ENCODE assay signal across 6 cellular contexts in the genomic region with DNA sequence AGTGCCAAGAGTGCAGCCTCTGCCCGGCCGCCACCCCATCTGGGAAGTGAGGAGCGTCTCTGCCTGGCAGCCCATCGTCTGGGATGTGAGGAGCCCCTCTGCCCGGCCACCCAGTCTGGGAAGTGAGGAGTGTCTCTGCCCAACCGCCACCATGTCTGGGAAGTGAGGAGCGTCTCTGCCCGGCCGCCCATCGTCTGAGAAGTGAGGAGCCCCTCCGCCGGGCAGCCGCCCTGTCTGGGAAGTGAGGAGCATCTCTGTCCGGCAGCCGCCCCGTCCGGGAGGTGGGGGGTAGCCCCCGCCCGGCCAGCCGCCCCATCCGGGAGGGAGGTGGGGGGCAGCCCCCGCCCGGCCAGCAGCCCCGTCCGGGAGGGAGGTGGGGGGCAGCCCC. TPM values are rescaled to one million over a fixed set of nuclear protein-coding genes. Genes with fewer than 3 reads are reported as not detected.
DNase-seq lines count a peak whose midpoint lies in the region; ATAC-seq and TF ChIP-seq lines count a peak whose summit lies in the region.
"Not testable (repeated sequence)": the region's sequence is repeated elsewhere in the genome, so short reads cannot be mapped to it uniquely, and the experiment has no call there.

No MANE protein-coding gene starts in this region.

- POLR2A ChIA-PET in MCF 10A (lab: Yijun Ruan, JAX): interaction anchor here (0.6 to 1.9 kb wide), 2 partner anchors 12 to 27 kb away, joined by 3 to 17 read pairs; no protein-coding TSS in a partner anchor

- H3K4me3 Mint-ChIP-seq in CD14-positive monocyte: not testable (repeated sequence)
- H3K4me3 Mint-ChIP-seq in T-helper 17 cell (peak overlapping the region; percentile 9), MCF 10A (ENCODE audit: unreplicated experiment) (peak overlapping the region; percentile 49)

- TF ChIP-seq POLR2A in gastroesophageal sphincter (IDR thresholded peaks at IDR 0.05); sigmoid colon (IDR thresholded peaks at IDR 0.05): not testable (repeated sequence)

- not testable (repeated sequence) for DNase-seq in CD14-positive monocyte (ENCODE audit: low spot score); T-helper 17 cell; MCF 10A (ENCODE audit: unreplicated experiment); sigmoid colon
- peak; percentile 10 for DNase-seq in DND-41

- peaks cover 77% of the 10 kb centered on the region for H3K79me2 ChIP-seq in DND-41 (ENCODE audit: insufficient read depth, low read length)

- not testable (repeated sequence) for H3K4me2 ChIP-seq in DND-41 (ENCODE audit: insufficient read depth, low read length)

- TF ChIP-seq EP300 in gastroesophageal sphincter (IDR thresholded peaks at IDR 0.05); sigmoid colon (IDR thresholded peaks at IDR 0.05): not testable (repeated sequence)

- not testable (repeated sequence) for H3K9ac ChIP-seq in DND-41 (ENCODE audit: low read depth, low read length)

- H3K36me3 ChIP-seq in DND-41 (ENCODE audit: insufficient read depth, low read length); gastroesophageal sphincter; sigmoid colon: not testable (repeated sequence)

- not testable (repeated sequence) for H3K4me3 ChIP-seq in DND-41 (ENCODE audit: low read depth in 1 of 2, low read length in 2 of 2); sigmoid colon
- H3K4me3 ChIP-seq in gastroesophageal sphincter: peak overlapping the region in 1 of 2 donors; percentile 33

- intact Hi-C loops in CD14-positive monocyte (cut with micrococcal nuclease); MCF 10A (cut with micrococcal nuclease); sigmoid colon (cut with DNase I): not testable (repeated sequence)

- not testable (repeated sequence) for TF ChIP-seq CTCF in CD14-positive monocyte (IDR thresholded peaks at IDR 0.05); DND-41 (IDR thresholded peaks at IDR 0.05; ENCODE audit: borderline replicate concordance, extremely low read depth, low read length, poor library complexity, severe bottlenecking); MCF 10A (IDR thresholded peaks at IDR 0.05; ENCODE audit: unreplicated experiment); gastroesophageal sphincter (IDR thresholded peaks at IDR 0.05); sigmoid colon (IDR thresholded peaks at IDR 0.05)

- not testable (repeated sequence) for H3K27me3 Mint-ChIP-seq in CD14-positive monocyte (ENCODE audit: low read depth in 3 of 3); T-helper 17 cell; MCF 10A (ENCODE audit: insufficient read depth, unreplicated experiment)

- H3K4me1 ChIP-seq in DND-41 (ENCODE audit: insufficient read depth, low read length): not testable (repeated sequence)
- peaks cover 0 to 87% (median 16%) of the 10 kb centered on the region in 3 donors for H3K4me1 ChIP-seq in gastroesophageal sphincter
- peaks cover 0 to 66% (median 49%) of the 10 kb centered on the region in 4 donors for H3K4me1 ChIP-seq in sigmoid colon

- 75% methylated on average over 2 of the region's 25 CpGs; no CpG with 5 or more reads in 1 of the 2 donors for WGBS in gastroesophageal sphincter (ENCODE audit: low coverage in 1 of 2), 2 donors
- WGBS in sigmoid colon, 2 donors: 93 to 94% methylated on average over 25 of the region's 25 CpGs

- peaks cover 34% of the 10 kb centered on the region for H4K20me1 ChIP-seq in DND-41 (ENCODE audit: insufficient read depth, low read length)

- H3K9me3 Mint-ChIP-seq in CD14-positive monocyte; MCF 10A (ENCODE audit: unreplicated experiment): not testable (repeated sequence)

- H3K27me3 ChIP-seq in DND-41 (ENCODE audit: insufficient read depth, low read length, poor library complexity); gastroesophageal sphincter; sigmoid colon: not testable (repeated sequence)

- H3K4me1 Mint-ChIP-seq in CD14-positive monocyte (peaks cover 55% of the 10 kb centered on the region), T-helper 17 cell (peaks cover 27% of the 10 kb centered on the region), MCF 10A (ENCODE audit: insufficient read depth, unreplicated experiment) (peaks cover 29% of the 10 kb centered on the region)

- ATAC-seq in DND-41 (ENCODE audit: insufficient read depth, low read depth); T-helper 17 cell; gastroesophageal sphincter: not testable (repeated sequence)

- not testable (repeated sequence) for H3K27ac ChIP-seq in DND-41 (ENCODE audit: low read length)
- H3K27ac ChIP-seq in gastroesophageal sphincter (peak overlapping the region; percentile 31 to 82 (median 78)), sigmoid colon (peak overlapping the region; percentile 57 to 75 (median 68))

- BruUV-seq in MCF 10A (replicated peaks; lab: Mats Ljungman, UMichigan): not testable (repeated sequence)

- H2AFZ ChIP-seq in DND-41 (ENCODE audit: low read depth, low read length): not testable (repeated sequence)

- CTCF ChIA-PET in MCF 10A (lab: Yijun Ruan, JAX): interaction anchor here (0.6 kb wide), 1 partner anchor 89 kb away, joined by 4 read pairs; no protein-coding TSS in a partner anchor

- not testable (repeated sequence) for H3K9me3 ChIP-seq in DND-41 (ENCODE audit: insufficient read depth, low read length, severe bottlenecking); T-helper 17 cell (ENCODE audit: control insufficient read depth, low read length, poor library complexity, severe bottlenecking); gastroesophageal sphincter; sigmoid colon

- H3K27ac Mint-ChIP-seq in CD14-positive monocyte (peak overlapping the region in 5 of 7 donors; percentile 37 to 78 (median 58)), T-helper 17 cell (peak overlapping the region; percentile 29), MCF 10A (ENCODE audit: low read depth, unreplicated experiment) (peak overlapping the region; percentile 54)

- H3K36me3 Mint-ChIP-seq in CD14-positive monocyte (peaks cover 9 to 19% of the 10 kb centered on the region in 2 donors), MCF 10A (ENCODE audit: insufficient read depth, unreplicated experiment) (peaks cover 18% of the 10 kb centered on the region)
- H3K36me3 Mint-ChIP-seq in T-helper 17 cell (ENCODE audit: low read depth): not testable (repeated sequence)

RNA-seq across cellular contexts. Expression of a gene that starts 43.5 kb away (rescaled TPM):
- 10 to 100 TPM; 31.2 to 40.2 TPM for polyA plus RNA-seq in CD14-positive monocyte
- 10 to 100 TPM; 36.8 to 61.3 TPM for total RNA-seq in T-helper 17 cell
- total RNA-seq in MCF 10A (2022): 66.5 and 67.3 TPM in 2 replicates
- total RNA-seq in gastroesophageal sphincter: 100 to 1,000 TPM in 2 of 4 donors, 10 to 100 TPM in 2; 73.1 to 171 (median 107) TPM
- total RNA-seq in sigmoid colon: 10 to 100 TPM; 44.2 to 52.3 (median 48.3) TPM
- 100 to 1,000 TPM in 1 of 3 donors, 10 to 100 TPM in 2; 75.1 to 126 (median 91.4) TPM for polyA plus RNA-seq in sigmoid colon
